ENCODE assay signal across 1 cellular context in the genomic region with DNA sequence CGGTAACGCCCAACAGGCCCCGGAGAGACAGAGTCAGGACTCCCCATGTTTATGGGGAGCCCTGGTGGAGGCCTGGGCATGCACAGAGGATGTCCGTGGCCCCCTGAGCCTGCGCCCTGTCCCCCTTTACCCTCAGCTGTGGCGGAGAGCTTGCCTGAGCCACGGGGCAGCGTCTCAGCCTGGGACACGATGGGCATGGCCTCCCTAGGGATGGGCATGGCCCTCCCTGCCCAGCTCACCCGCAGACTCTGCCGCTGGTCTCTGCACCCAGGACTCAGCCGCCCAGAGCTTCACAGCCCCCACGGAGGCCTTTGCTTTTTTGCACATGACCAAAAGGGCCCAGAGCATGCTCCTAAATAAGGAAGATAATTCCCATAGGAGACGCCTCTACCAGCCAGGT.
TF ChIP-seq lines count a peak whose summit lies in the region.

No MANE protein-coding gene starts in this region.

TF ChIP-seq in H1, 55 proteins besides CTCF, POLR2A, EP300 and RAD21:
- TF ChIP-seq GTF2F1 (IDR thresholded peaks at IDR 0.05; ENCODE audit: borderline replicate concordance, low read depth, low read length) (no peak), YY1 (IDR thresholded peaks at IDR 0.05; ENCODE audit: low read depth, low read length) (no peak), JUND (IDR thresholded peaks at IDR 0.05; ENCODE audit: low read length) (no peak), ASH2L (IDR thresholded peaks at IDR 0.05; ENCODE audit: low read length) (no peak), CTBP2 (IDR thresholded peaks at IDR 0.05; ENCODE audit: borderline replicate concordance, insufficient read depth, insufficient read length, low read length) (no peak), SRF (IDR thresholded peaks at IDR 0.05; ENCODE audit: low read depth, low read length) (no peak), POLR2AphosphoS5 (IDR thresholded peaks at IDR 0.05; ENCODE audit: low read depth, low read length) (no peak), KDM1A (IDR thresholded peaks at IDR 0.05; ENCODE audit: borderline replicate concordance, low read length) (no peak), NANOG (IDR thresholded peaks at IDR 0.05; ENCODE audit: insufficient read depth, low read depth, low read length, poor library complexity, severe bottlenecking) (no peak), BACH1 (IDR thresholded peaks at IDR 0.05; ENCODE audit: low read length) (no peak), PHF8 (conservative IDR thresholded peaks at IDR 0.05; ENCODE audit: low read depth, low read length) (no peak), RXRA (IDR thresholded peaks at IDR 0.05; ENCODE audit: insufficient read depth, low read depth, low read length) (no peak)
- TF ChIP-seq, protein P1, sequence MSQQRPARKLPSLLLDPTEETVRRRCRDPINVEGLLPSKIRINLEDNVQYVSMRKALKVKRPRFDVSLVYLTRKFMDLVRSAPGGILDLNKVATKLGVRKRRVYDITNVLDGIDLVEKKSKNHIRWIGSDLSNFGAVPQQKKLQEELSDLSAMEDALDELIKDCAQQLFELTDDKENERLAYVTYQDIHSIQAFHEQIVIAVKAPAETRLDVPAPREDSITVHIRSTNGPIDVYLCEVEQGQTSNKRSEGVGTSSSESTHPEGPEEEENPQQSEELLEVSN (IDR thresholded peaks at IDR 0.05), result no peak
- TF ChIP-seq, protein P2, sequence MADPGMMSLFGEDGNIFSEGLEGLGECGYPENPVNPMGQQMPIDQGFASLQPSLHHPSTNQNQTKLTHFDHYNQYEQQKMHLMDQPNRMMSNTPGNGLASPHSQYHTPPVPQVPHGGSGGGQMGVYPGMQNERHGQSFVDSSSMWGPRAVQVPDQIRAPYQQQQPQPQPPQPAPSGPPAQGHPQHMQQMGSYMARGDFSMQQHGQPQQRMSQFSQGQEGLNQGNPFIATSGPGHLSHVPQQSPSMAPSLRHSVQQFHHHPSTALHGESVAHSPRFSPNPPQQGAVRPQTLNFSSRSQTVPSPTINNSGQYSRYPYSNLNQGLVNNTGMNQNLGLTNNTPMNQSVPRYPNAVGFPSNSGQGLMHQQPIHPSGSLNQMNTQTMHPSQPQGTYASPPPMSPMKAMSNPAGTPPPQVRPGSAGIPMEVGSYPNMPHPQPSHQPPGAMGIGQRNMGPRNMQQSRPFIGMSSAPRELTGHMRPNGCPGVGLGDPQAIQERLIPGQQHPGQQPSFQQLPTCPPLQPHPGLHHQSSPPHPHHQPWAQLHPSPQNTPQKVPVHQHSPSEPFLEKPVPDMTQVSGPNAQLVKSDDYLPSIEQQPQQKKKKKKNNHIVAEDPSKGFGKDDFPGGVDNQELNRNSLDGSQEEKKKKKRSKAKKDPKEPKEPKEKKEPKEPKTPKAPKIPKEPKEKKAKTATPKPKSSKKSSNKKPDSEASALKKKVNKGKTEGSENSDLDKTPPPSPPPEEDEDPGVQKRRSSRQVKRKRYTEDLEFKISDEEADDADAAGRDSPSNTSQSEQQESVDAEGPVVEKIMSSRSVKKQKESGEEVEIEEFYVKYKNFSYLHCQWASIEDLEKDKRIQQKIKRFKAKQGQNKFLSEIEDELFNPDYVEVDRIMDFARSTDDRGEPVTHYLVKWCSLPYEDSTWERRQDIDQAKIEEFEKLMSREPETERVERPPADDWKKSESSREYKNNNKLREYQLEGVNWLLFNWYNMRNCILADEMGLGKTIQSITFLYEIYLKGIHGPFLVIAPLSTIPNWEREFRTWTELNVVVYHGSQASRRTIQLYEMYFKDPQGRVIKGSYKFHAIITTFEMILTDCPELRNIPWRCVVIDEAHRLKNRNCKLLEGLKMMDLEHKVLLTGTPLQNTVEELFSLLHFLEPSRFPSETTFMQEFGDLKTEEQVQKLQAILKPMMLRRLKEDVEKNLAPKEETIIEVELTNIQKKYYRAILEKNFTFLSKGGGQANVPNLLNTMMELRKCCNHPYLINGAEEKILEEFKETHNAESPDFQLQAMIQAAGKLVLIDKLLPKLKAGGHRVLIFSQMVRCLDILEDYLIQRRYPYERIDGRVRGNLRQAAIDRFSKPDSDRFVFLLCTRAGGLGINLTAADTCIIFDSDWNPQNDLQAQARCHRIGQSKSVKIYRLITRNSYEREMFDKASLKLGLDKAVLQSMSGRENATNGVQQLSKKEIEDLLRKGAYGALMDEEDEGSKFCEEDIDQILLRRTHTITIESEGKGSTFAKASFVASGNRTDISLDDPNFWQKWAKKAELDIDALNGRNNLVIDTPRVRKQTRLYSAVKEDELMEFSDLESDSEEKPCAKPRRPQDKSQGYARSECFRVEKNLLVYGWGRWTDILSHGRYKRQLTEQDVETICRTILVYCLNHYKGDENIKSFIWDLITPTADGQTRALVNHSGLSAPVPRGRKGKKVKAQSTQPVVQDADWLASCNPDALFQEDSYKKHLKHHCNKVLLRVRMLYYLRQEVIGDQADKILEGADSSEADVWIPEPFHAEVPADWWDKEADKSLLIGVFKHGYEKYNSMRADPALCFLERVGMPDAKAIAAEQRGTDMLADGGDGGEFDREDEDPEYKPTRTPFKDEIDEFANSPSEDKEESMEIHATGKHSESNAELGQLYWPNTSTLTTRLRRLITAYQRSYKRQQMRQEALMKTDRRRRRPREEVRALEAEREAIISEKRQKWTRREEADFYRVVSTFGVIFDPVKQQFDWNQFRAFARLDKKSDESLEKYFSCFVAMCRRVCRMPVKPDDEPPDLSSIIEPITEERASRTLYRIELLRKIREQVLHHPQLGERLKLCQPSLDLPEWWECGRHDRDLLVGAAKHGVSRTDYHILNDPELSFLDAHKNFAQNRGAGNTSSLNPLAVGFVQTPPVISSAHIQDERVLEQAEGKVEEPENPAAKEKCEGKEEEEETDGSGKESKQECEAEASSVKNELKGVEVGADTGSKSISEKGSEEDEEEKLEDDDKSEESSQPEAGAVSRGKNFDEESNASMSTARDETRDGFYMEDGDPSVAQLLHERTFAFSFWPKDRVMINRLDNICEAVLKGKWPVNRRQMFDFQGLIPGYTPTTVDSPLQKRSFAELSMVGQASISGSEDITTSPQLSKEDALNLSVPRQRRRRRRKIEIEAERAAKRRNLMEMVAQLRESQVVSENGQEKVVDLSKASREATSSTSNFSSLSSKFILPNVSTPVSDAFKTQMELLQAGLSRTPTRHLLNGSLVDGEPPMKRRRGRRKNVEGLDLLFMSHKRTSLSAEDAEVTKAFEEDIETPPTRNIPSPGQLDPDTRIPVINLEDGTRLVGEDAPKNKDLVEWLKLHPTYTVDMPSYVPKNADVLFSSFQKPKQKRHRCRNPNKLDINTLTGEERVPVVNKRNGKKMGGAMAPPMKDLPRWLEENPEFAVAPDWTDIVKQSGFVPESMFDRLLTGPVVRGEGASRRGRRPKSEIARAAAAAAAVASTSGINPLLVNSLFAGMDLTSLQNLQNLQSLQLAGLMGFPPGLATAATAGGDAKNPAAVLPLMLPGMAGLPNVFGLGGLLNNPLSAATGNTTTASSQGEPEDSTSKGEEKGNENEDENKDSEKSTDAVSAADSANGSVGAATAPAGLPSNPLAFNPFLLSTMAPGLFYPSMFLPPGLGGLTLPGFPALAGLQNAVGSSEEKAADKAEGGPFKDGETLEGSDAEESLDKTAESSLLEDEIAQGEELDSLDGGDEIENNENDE (IDR thresholded peaks at IDR 0.05; ENCODE audit: insufficient replicate concordance, low read length), result no peak
